Comparison of ENCODE assay signal across 8 cellular contexts in genomic region chr1:940121-941026, GRCh38. TPM values are rescaled to one million over a fixed set of nuclear protein-coding genes. Genes with fewer than 3 reads are reported as not detected.
DNase-seq lines count a peak whose midpoint lies in the region; ATAC-seq and TF ChIP-seq lines count a peak whose summit lies in the region.

No MANE protein-coding gene starts in this region.

- H3K9ac ChIP-seq in iPS-20b (ENCODE audit: low read depth, low read length), result no peak overlapping the region
- peak overlapping the region in 2 of 3 donors; percentile 50 to 68 for H3K9ac ChIP-seq in skeletal muscle tissue (ENCODE audit: low read depth in 1 of 3, low read length in 3 of 3)

- H3K9me3 ChIP-seq in iPS-20b (ENCODE audit: insufficient read depth, low read depth, low read length) (no peaks in the 10 kb centered on the region), skeletal muscle tissue (ENCODE audit: control insufficient read depth in 3 of 3, low read length in 3 of 3) (no peaks in the 10 kb centered on the region)

- H3K4me3 ChIP-seq in astrocyte of the spinal cord (ENCODE audit: low read depth, low read length), result peak overlapping the region; percentile 26
- peak overlapping the region; percentile 35; the same call in 1 of the 2 replicates for H3K4me3 ChIP-seq in iPS-20b (ENCODE audit: low read length)
- H3K4me3 ChIP-seq in skeletal muscle tissue (ENCODE audit: low read length in 3 of 3), result peak overlapping the region; percentile 30 to 64 (median 52)

- H3K36me3 ChIP-seq in iPS-20b (ENCODE audit: insufficient read depth, low read depth, low read length), result peaks cover 8% of the 10 kb centered on the region; the same call in 1 of the 2 replicates
- peaks cover 0 to 5% (median 4%) of the 10 kb centered on the region in 3 donors for H3K36me3 ChIP-seq in skeletal muscle tissue (ENCODE audit: control insufficient read depth in 3 of 3, insufficient read depth in 3 of 3, low read length in 3 of 3)

- ATAC-seq in activated CD4-positive, CD25-positive, alpha-beta regulatory T cell treated with anti-CD3 and anti-CD28 coated beads, Interleukin-2, amount 50 U/mL, for 24 hours, result peak; percentile 19 to 22
- no peak for ATAC-seq in HG02840 (IDR thresholded peaks at IDR 0.05; ENCODE audit: low FRiP score, unreplicated experiment)

- in situ Hi-C loops in astrocyte of the spinal cord (cut with HindIII; ENCODE audit: low sequenced_read_pairs), result no loop called here

- H3K4me1 ChIP-seq in iPS-20b (ENCODE audit: insufficient read depth, low read length), result no peaks in the 10 kb centered on the region; the same call in 1 of the 2 replicates
- peaks cover 14 to 31% (median 28%) of the 10 kb centered on the region in 3 donors for H3K4me1 ChIP-seq in skeletal muscle tissue (ENCODE audit: control insufficient read depth in 3 of 3, insufficient read depth in 3 of 3, low read length in 3 of 3)

- H3K27me3 ChIP-seq in iPS-20b (ENCODE audit: insufficient read depth, low read length) (peaks cover 87% of the 10 kb centered on the region), skeletal muscle tissue (ENCODE audit: control insufficient read depth in 3 of 3, insufficient read depth in 3 of 3, low read length in 3 of 3) (peaks cover 35 to 62% (median 57%) of the 10 kb centered on the region in 3 donors)

- H3K27ac ChIP-seq in iPS-20b (ENCODE audit: low read length), result no peak overlapping the region
- peak overlapping the region; percentile 36 for H3K27ac ChIP-seq in skeletal muscle tissue (ENCODE audit: low read depth, low read length)

- TF ChIP-seq CTCF in astrocyte of the spinal cord (IDR thresholded peaks at IDR 0.05; ENCODE audit: low read depth, low read length), result no peak

- DNase-seq in activated CD4-positive, CD25-positive, alpha-beta regulatory T cell (lab: John Stamatoyannopoulos, UW), result no peak
- peak; percentile 83 for DNase-seq in NCI-H2227 (lab: John Stamatoyannopoulos, UW; ENCODE audit: unreplicated experiment)
- DNase-seq in astrocyte of the spinal cord (ENCODE audit: low read depth, low spot score), result peak; percentile 84
- DNase-seq in stimulated activated CD4-positive, alpha-beta T cell treated with anti-CD3 and anti-CD28 coated beads, Interleukin-2, amount 100 ng/mL, for 24 hours, result no peak

RNA-seq across cellular contexts. Expression of gene SAMD11, which starts 16.7 kb away (rescaled TPM):
- 3.7 TPM for total RNA-seq in skeletal muscle tissue

RNA-seq across cellular contexts. Expression of gene NOC2L, which starts 18.7 kb away (rescaled TPM):
- 47.0 TPM for total RNA-seq in skeletal muscle tissue

RNA-seq across cellular contexts. Expression of gene KLHL17, which starts 20.0 kb away (rescaled TPM):
- 1.0 TPM for total RNA-seq in skeletal muscle tissue

RNA-seq across cellular contexts. Expression of gene PLEKHN1, which starts 25.9 kb away (rescaled TPM):
- not detected for total RNA-seq in skeletal muscle tissue

RNA-seq across cellular contexts. Expression of gene PERM1, which starts 41.5 kb away (rescaled TPM):
- total RNA-seq in skeletal muscle tissue, result 3.1 TPM

Comparison
In these comparisons a context has a peak if more than half of its experiments do, and no peak if none do; other contexts are left out.
1. DNase-seq: peak in NCI-H2227 (single experiment) and astrocyte of the spinal cord (single experiment); none in activated CD4-positive, CD25-positive, alpha-beta regulatory T cell (0 of 4) and stimulated activated CD4-positive, alpha-beta T cell treated with anti-CD3 and anti-CD28 coated beads, Interleukin-2, amount 100 ng/mL, for 24 hours (0 of 2).
2. Peak in every context shown above with its lines, with median percentiles within 50 percentile points of each other: H3K4me3 ChIP-seq.